In the genomic region with DNA sequence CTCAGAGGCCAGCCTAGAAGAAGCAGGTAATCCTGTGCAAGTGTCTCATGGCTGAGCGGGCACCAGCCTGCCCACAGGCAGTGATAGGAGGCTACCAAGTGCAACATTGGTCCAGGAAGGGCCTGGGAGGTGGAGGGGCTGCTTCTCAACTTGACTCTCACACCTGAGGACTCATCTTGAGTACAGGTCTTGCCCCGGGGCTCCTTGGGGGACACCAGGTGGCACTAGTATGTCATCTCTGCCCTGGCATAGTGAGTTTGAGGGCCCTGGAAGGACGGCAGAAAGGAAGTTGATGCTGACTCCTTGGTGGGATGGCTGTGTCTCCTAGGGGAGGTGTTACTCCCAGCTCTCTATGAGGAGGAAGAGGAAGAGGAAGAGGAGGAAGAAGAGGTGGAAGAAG, we compare ENCODE assay signal across 1 cellular context.
TF ChIP-seq lines count a peak whose summit lies in the region.

No MANE protein-coding gene starts in this region.

TF ChIP-seq in WTC11, 78 proteins besides CTCF, POLR2A, EP300 and RAD21 (continued from another document):
- TF ChIP-seq, protein P1, sequence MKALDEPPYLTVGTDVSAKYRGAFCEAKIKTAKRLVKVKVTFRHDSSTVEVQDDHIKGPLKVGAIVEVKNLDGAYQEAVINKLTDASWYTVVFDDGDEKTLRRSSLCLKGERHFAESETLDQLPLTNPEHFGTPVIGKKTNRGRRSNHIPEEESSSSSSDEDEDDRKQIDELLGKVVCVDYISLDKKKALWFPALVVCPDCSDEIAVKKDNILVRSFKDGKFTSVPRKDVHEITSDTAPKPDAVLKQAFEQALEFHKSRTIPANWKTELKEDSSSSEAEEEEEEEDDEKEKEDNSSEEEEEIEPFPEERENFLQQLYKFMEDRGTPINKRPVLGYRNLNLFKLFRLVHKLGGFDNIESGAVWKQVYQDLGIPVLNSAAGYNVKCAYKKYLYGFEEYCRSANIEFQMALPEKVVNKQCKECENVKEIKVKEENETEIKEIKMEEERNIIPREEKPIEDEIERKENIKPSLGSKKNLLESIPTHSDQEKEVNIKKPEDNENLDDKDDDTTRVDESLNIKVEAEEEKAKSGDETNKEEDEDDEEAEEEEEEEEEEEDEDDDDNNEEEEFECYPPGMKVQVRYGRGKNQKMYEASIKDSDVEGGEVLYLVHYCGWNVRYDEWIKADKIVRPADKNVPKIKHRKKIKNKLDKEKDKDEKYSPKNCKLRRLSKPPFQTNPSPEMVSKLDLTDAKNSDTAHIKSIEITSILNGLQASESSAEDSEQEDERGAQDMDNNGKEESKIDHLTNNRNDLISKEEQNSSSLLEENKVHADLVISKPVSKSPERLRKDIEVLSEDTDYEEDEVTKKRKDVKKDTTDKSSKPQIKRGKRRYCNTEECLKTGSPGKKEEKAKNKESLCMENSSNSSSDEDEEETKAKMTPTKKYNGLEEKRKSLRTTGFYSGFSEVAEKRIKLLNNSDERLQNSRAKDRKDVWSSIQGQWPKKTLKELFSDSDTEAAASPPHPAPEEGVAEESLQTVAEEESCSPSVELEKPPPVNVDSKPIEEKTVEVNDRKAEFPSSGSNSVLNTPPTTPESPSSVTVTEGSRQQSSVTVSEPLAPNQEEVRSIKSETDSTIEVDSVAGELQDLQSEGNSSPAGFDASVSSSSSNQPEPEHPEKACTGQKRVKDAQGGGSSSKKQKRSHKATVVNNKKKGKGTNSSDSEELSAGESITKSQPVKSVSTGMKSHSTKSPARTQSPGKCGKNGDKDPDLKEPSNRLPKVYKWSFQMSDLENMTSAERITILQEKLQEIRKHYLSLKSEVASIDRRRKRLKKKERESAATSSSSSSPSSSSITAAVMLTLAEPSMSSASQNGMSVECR (CRISPR knock-in tag; IDR thresholded peaks at IDR 0.05; ENCODE audit: borderline replicate concordance) = no peak
- TF ChIP-seq RELA (CRISPR knock-in tag; IDR thresholded peaks at IDR 0.05; ENCODE audit: borderline replicate concordance) = no peak
- no peak for TF ChIP-seq JUN (CRISPR knock-in tag; IDR thresholded peaks at IDR 0.05)
- TF ChIP-seq ATF1 (CRISPR knock-in tag; IDR thresholded peaks at IDR 0.05) = no peak
- no peak for TF ChIP-seq KAT7 (CRISPR knock-in tag; IDR thresholded peaks at IDR 0.05; ENCODE audit: borderline replicate concordance)
- TF ChIP-seq, protein P2, sequence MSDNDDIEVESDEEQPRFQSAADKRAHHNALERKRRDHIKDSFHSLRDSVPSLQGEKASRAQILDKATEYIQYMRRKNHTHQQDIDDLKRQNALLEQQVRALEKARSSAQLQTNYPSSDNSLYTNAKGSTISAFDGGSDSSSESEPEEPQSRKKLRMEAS (CRISPR knock-in tag; IDR thresholded peaks at IDR 0.05) = no peak
- TF ChIP-seq, protein P3, sequence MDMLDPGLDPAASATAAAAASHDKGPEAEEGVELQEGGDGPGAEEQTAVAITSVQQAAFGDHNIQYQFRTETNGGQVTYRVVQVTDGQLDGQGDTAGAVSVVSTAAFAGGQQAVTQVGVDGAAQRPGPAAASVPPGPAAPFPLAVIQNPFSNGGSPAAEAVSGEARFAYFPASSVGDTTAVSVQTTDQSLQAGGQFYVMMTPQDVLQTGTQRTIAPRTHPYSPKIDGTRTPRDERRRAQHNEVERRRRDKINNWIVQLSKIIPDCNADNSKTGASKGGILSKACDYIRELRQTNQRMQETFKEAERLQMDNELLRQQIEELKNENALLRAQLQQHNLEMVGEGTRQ (CRISPR knock-in tag; IDR thresholded peaks at IDR 0.05) = no peak
- TF ChIP-seq ZNF232 (CRISPR knock-in tag; IDR thresholded peaks at IDR 0.05) = no peak
- TF ChIP-seq, protein P4, sequence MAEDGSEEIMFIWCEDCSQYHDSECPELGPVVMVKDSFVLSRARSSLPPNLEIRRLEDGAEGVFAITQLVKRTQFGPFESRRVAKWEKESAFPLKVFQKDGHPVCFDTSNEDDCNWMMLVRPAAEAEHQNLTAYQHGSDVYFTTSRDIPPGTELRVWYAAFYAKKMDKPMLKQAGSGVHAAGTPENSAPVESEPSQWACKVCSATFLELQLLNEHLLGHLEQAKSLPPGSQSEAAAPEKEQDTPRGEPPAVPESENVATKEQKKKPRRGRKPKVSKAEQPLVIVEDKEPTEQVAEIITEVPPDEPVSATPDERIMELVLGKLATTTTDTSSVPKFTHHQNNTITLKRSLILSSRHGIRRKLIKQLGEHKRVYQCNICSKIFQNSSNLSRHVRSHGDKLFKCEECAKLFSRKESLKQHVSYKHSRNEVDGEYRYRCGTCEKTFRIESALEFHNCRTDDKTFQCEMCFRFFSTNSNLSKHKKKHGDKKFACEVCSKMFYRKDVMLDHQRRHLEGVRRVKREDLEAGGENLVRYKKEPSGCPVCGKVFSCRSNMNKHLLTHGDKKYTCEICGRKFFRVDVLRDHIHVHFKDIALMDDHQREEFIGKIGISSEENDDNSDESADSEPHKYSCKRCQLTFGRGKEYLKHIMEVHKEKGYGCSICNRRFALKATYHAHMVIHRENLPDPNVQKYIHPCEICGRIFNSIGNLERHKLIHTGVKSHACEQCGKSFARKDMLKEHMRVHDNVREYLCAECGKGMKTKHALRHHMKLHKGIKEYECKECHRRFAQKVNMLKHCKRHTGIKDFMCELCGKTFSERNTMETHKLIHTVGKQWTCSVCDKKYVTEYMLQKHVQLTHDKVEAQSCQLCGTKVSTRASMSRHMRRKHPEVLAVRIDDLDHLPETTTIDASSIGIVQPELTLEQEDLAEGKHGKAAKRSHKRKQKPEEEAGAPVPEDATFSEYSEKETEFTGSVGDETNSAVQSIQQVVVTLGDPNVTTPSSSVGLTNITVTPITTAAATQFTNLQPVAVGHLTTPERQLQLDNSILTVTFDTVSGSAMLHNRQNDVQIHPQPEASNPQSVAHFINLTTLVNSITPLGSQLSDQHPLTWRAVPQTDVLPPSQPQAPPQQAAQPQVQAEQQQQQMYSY (CRISPR knock-in tag; IDR thresholded peaks at IDR 0.05) = no peak
- TF ChIP-seq, protein P5, sequence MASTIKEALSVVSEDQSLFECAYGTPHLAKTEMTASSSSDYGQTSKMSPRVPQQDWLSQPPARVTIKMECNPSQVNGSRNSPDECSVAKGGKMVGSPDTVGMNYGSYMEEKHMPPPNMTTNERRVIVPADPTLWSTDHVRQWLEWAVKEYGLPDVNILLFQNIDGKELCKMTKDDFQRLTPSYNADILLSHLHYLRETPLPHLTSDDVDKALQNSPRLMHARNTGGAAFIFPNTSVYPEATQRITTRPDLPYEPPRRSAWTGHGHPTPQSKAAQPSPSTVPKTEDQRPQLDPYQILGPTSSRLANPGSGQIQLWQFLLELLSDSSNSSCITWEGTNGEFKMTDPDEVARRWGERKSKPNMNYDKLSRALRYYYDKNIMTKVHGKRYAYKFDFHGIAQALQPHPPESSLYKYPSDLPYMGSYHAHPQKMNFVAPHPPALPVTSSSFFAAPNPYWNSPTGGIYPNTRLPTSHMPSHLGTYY (CRISPR knock-in tag; IDR thresholded peaks at IDR 0.05) = no peak
- TF ChIP-seq NR1H2 (CRISPR knock-in tag; IDR thresholded peaks at IDR 0.05) = no peak
- no peak for TF ChIP-seq CBFB (CRISPR knock-in tag; IDR thresholded peaks at IDR 0.05; ENCODE audit: low read depth)
TF ChIP-seq in WTC11: peak in this region for 0.
